In genomic region chr2:36812196-36812595, GRCh38 we compare ENCODE assay signal across 14 cellular contexts.
DNase-seq lines count a peak whose midpoint lies in the region; TF ChIP-seq lines count a peak whose summit lies in the region.
"Had no signal": no experiment of that assay in that cellular context is flagged by ENCODE, and none has a peak within 500 bp of the region (broad histone marks: within the 10 kb centered on the region; RNA-seq: fewer than 3 reads in every experiment).

No MANE protein-coding gene starts in this region.

- no peak overlapping the region for H3K4ac ChIP-seq in mesendoderm (ENCODE audit: low read depth, low read length)

- no peak overlapping the region for H3K4me3 ChIP-seq in GM06990 (replicated peaks; ENCODE audit: low read depth, low read length)
- H3K4me3 ChIP-seq in Loucy (ENCODE audit: low read length, poor library complexity, severe bottlenecking) = no peak overlapping the region
- H3K4me3 ChIP-seq in choroid plexus epithelial cell (ENCODE audit: low read depth, low read length) = no peak overlapping the region
- no peak overlapping the region for H3K4me3 ChIP-seq in mesendoderm (ENCODE audit: low read length)
- H3K4me3 ChIP-seq: adrenal gland, left ventricle myocardium inferior, psoas muscle, SJSA1 had no signal

- H3F3A ChIP-seq in Loucy (ENCODE audit: low read depth) = no peaks in the 10 kb centered on the region

- no peak overlapping the region for H4K8ac ChIP-seq in mesendoderm (ENCODE audit: low read depth, low read length)

- DNase-seq in GM06990 (ENCODE audit: extremely low read depth, insufficient read length) (no peak), choroid plexus epithelial cell (ENCODE audit: low read depth) (no peak), mesendoderm (peak; percentile 74), GF-D8 (lab: John Stamatoyannopoulos, UW) (no peak), NCI-H1436 treated with DMSO at 0.1 percent for 48 hours (lab: John Stamatoyannopoulos, UW) (no peak), SW480 (ENCODE audit: low spot score) (no peak)
- DNase-seq in activated CD8-positive, alpha-beta memory T cell treated with anti-CD3 and anti-CD28 coated beads, Interleukin-2, amount 50 U/mL, for 48 hours = no peak
- DNase-seq: activated CD4-positive, alpha-beta memory T cell treated with anti-CD3 and anti-CD28 coated beads, Interleukin-2, amount 10 ng/mL, durations not matched to agents 7 days and 5 days; left ventricle myocardium inferior; NCI-H2081; psoas muscle had no signal

- H3K4me2 ChIP-seq in Loucy (ENCODE audit: low read depth, low read length, poor library complexity, severe bottlenecking) = no peak overlapping the region
- H3K4me2 ChIP-seq in mesendoderm (ENCODE audit: low read length) = no peak overlapping the region

- H4K5ac ChIP-seq in mesendoderm (ENCODE audit: low read length) = no peak overlapping the region

- H3K18ac ChIP-seq in mesendoderm (ENCODE audit: low read length) = no peak overlapping the region

- TF ChIP-seq CTCF in GM06990 (IDR thresholded peaks at IDR 0.05; ENCODE audit: insufficient read depth, low read length, poor library complexity, severe bottlenecking) = peak; percentile 30
- TF ChIP-seq CTCF in Loucy (conservative IDR thresholded peaks at IDR 0.05; ENCODE audit: low read length) = peak; percentile 38; the same call in 1 of the 2 replicates
- TF ChIP-seq CTCF in choroid plexus epithelial cell (conservative IDR thresholded peaks at IDR 0.05; ENCODE audit: low read depth, low read length) = peak; percentile 39

- no peak overlapping the region for H3K9ac ChIP-seq in Loucy (ENCODE audit: low read depth, low read length, poor library complexity, severe bottlenecking)
- no peak overlapping the region for H3K9ac ChIP-seq in mesendoderm (ENCODE audit: low read length)

- H3K4me1 ChIP-seq in Loucy (ENCODE audit: insufficient read depth, low read length, poor library complexity, severe bottlenecking) = no peaks in the 10 kb centered on the region
- peaks cover 2% of the 10 kb centered on the region for H3K4me1 ChIP-seq in mesendoderm (ENCODE audit: control insufficient read depth, low read depth, low read length)
- H3K4me1 ChIP-seq: adrenal gland, left ventricle myocardium inferior, psoas muscle, SJSA1 had no signal

- no peaks in the 10 kb centered on the region for H3K9me2 ChIP-seq in Loucy (replicated peaks; ENCODE audit: low read depth, low read length)

- no peak overlapping the region for H2BK15ac ChIP-seq in mesendoderm (replicated peaks; ENCODE audit: low read depth)

- H2AFZ ChIP-seq in Loucy (ENCODE audit: low read length) = no peak overlapping the region

- H2BK5ac ChIP-seq in mesendoderm (ENCODE audit: low read length) = no peak overlapping the region

- no peaks in the 10 kb centered on the region for H4K20me1 ChIP-seq in Loucy (ENCODE audit: insufficient read depth, low read length, poor library complexity, severe bottlenecking)

- no peaks in the 10 kb centered on the region for H3K79me2 ChIP-seq in Loucy (ENCODE audit: insufficient read depth, low read length)
- no peaks in the 10 kb centered on the region for H3K79me2 ChIP-seq in mesendoderm (ENCODE audit: control insufficient read depth, insufficient read depth, low read length)

- H3K36me3 ChIP-seq in GM06990 (ENCODE audit: control insufficient read depth, insufficient read depth, low read length) = no peaks in the 10 kb centered on the region
- no peaks in the 10 kb centered on the region for H3K36me3 ChIP-seq in Loucy (ENCODE audit: insufficient read depth, low read length)
- H3K36me3 ChIP-seq in mesendoderm (ENCODE audit: control insufficient read depth, insufficient read depth, low read length) = no peaks in the 10 kb centered on the region
- H3K36me3 ChIP-seq: adrenal gland, left ventricle myocardium inferior, SJSA1 had no signal

- no peaks in the 10 kb centered on the region; the same call in 1 of the 2 replicates for H3K27me3 ChIP-seq in GM06990 (replicated peaks; ENCODE audit: control insufficient read depth, insufficient read depth, low read length)
- H3K27me3 ChIP-seq in Loucy (ENCODE audit: insufficient read depth, low read length, poor library complexity, severe bottlenecking) = no peaks in the 10 kb centered on the region
- H3K27me3 ChIP-seq in mesendoderm (ENCODE audit: insufficient read depth, low read length, poor library complexity) = no peaks in the 10 kb centered on the region
- H3K27me3 ChIP-seq: adrenal gland, SJSA1 had no signal

- H3K79me1 ChIP-seq in mesendoderm (ENCODE audit: low read length) = no peaks in the 10 kb centered on the region

- no peak overlapping the region for H2BK120ac ChIP-seq in mesendoderm (ENCODE audit: low read depth, low read length)

- H3K27ac ChIP-seq in mesendoderm (ENCODE audit: low read depth, low read length) = no peak overlapping the region
- H3K27ac ChIP-seq: adrenal gland, left ventricle myocardium inferior, psoas muscle, SJSA1 had no signal

- no CpG with 5 or more reads among the region's 6 CpGs for WGBS in mesendoderm (ENCODE audit: extremely low coverage, insufficient coverage, low lambda C conversion rate)

- no peak overlapping the region for H2AK5ac ChIP-seq in mesendoderm (ENCODE audit: low read length)

- no peak overlapping the region for H3K56ac ChIP-seq in mesendoderm (ENCODE audit: low read length)

- H3K23ac ChIP-seq in mesendoderm (ENCODE audit: low read length) = no peak overlapping the region

- no peaks in the 10 kb centered on the region for H3K9me3 ChIP-seq in Loucy (ENCODE audit: insufficient read depth, low read depth, low read length)
- H3K9me3 ChIP-seq: adrenal gland, left ventricle myocardium inferior, psoas muscle, SJSA1 had no signal
